In genomic region chr10:3948843-3949242, GRCh38 we compare ENCODE assay signal across 9 cellular contexts.
DNase-seq lines count a peak whose midpoint lies in the region; ATAC-seq and TF ChIP-seq lines count a peak whose summit lies in the region.
"Had no signal": no experiment of that assay in that cellular context is flagged by ENCODE, and none has a peak within 500 bp of the region (broad histone marks: within the 10 kb centered on the region; RNA-seq: fewer than 3 reads in every experiment).

No MANE protein-coding gene starts in this region.

- no peaks in the 10 kb centered on the region for H3K27me3 ChIP-seq in upper lobe of right lung
- H3K27me3 ChIP-seq: heart left ventricle had no signal

- H3K27ac Mint-ChIP-seq in activated T-helper 17 cell treated with anti-CD3 and anti-CD28 coated beads, Interleukin-2, amount 50 U/mL, for 72 hours: peak overlapping the region; percentile 92

- no peaks in the 10 kb centered on the region for H3K4me1 ChIP-seq in upper lobe of right lung

- peaks cover 22% of the 10 kb centered on the region for H3K4me1 Mint-ChIP-seq in activated T-helper 17 cell treated with anti-CD3 and anti-CD28 coated beads, Interleukin-2, amount 50 U/mL, for 72 hours

- 66 to 77% methylated on average over 9 of the region's 9 CpGs for WGBS in lower leg skin, 2 donors

- peak overlapping the region; percentile 13 for H3K27ac ChIP-seq in upper lobe of right lung
- H3K27ac ChIP-seq: heart left ventricle had no signal

- H3K27me3 Mint-ChIP-seq in activated T-helper 17 cell treated with anti-CD3 and anti-CD28 coated beads, Interleukin-2, amount 50 U/mL, for 72 hours: no peaks in the 10 kb centered on the region

- H3K36me3 Mint-ChIP-seq in activated T-helper 17 cell treated with anti-CD3 and anti-CD28 coated beads, Interleukin-2, amount 50 U/mL, for 72 hours (ENCODE audit: low read depth): peaks cover 5% of the 10 kb centered on the region

- H3K4me3 ChIP-seq in lower leg skin (ENCODE audit: low read depth, poor library complexity, severe bottlenecking) (no peak overlapping the region), upper lobe of right lung (no peak overlapping the region)
- H3K4me3 ChIP-seq: heart left ventricle had no signal

- ATAC-seq in activated T-helper 17 cell treated with anti-CD3 and anti-CD28 coated beads, Interleukin-2, amount 50 U/mL, for 72 hours (replicated peaks): peak; percentile 97
- peak; percentile 64 for ATAC-seq in upper lobe of right lung
- ATAC-seq in GM19328 (IDR thresholded peaks at IDR 0.05; ENCODE audit: unreplicated experiment): no peak

- no peak for TF ChIP-seq POLR2A in lower leg skin (IDR thresholded peaks at IDR 0.05)

- TF ChIP-seq CTCF in lower leg skin (IDR thresholded peaks at IDR 0.05) (no peak), upper lobe of right lung (IDR thresholded peaks at IDR 0.05) (no peak)

- no peaks in the 10 kb centered on the region for H3K36me3 ChIP-seq in upper lobe of right lung
- H3K36me3 ChIP-seq: heart left ventricle had no signal

- peak; percentile 36 for DNase-seq in activated CD4-positive, CD25-positive, alpha-beta regulatory T cell treated with anti-CD3 and anti-CD28 coated beads, Interleukin-2, amount 50 U/mL, for 16 hours (ENCODE audit: low read depth, low spot score)
- no peak for DNase-seq in activated CD4-positive, CD25-positive, alpha-beta regulatory T cell treated with anti-CD3 and anti-CD28 coated beads, Interleukin-2, amount 50 U/mL, for 72 hours
- DNase-seq in lower leg skin (ENCODE audit: low spot score in 2 of 2): peak; percentile 51 to 90
- no peak for DNase-seq in upper lobe of right lung
- DNase-seq in nucleus accumbens (lab: John Stamatoyannopoulos, UW): no peak
- no peak for DNase-seq in Kasumi-1 (lab: John Stamatoyannopoulos, UW)

- H3K9me3 Mint-ChIP-seq in activated T-helper 17 cell treated with anti-CD3 and anti-CD28 coated beads, Interleukin-2, amount 50 U/mL, for 72 hours: no peaks in the 10 kb centered on the region

- intact Hi-C loops in lower leg skin (cut with DNase I; ENCODE audit: low total_unique reads) (no loop called here), upper lobe of right lung (cut with DNase I) (no loop called here)

- H3K4me3 Mint-ChIP-seq in activated T-helper 17 cell treated with anti-CD3 and anti-CD28 coated beads, Interleukin-2, amount 50 U/mL, for 72 hours: peak overlapping the region; percentile 73

- H3K9me3 ChIP-seq in upper lobe of right lung: no peaks in the 10 kb centered on the region

Comparison
In these comparisons a context has a peak if more than half of its experiments do, and no peak if none do; other contexts are left out.
1. DNase-seq: peak in activated CD4-positive, CD25-positive, alpha-beta regulatory T cell treated with anti-CD3 and anti-CD28 coated beads, Interleukin-2, amount 50 U/mL, for 16 hours (single experiment) and lower leg skin (2 of 2); none in activated CD4-positive, CD25-positive, alpha-beta regulatory T cell treated with anti-CD3 and anti-CD28 coated beads, Interleukin-2, amount 50 U/mL, for 72 hours (single experiment), upper lobe of right lung (single experiment), nucleus accumbens (0 of 56) and Kasumi-1 (0 of 2).